8 cellular contexts compared by ENCODE assay signal in genomic region chr19:41353466-41354342, GRCh38. TPM values are rescaled to one million over a fixed set of nuclear protein-coding genes. Genes with fewer than 3 reads are reported as not detected.
A peak's percentile ranks its signal among the peaks of the same experiment; 100 is the strongest.
DNase-seq lines count a peak whose midpoint lies in the region; ATAC-seq and TF ChIP-seq lines count a peak whose summit lies in the region.

TSS of gene TGFB1 (minus strand) at chr19:41353922. CDS start at chr19:41353044, 878 bp downstream.

- H3K4me1 ChIP-seq in IMR-90 (ENCODE audit: control insufficient read depth, insufficient read depth, low read length) (no peaks in the 10 kb centered on the region), trophoblast cell (ENCODE audit: control insufficient read depth in 1 of 2, insufficient read depth in 2 of 2, low read length in 2 of 2) (peaks cover 0 to 8% of the 10 kb centered on the region in 2 experiments), tibial nerve (peaks cover 0 to 52% (median 3%) of the 10 kb centered on the region in 4 donors)

- H2BK120ac ChIP-seq in IMR-90 (ENCODE audit: low read depth, low read length) (peak within 1 kb of the TSS; percentile 71), trophoblast cell (ENCODE audit: insufficient read depth, low read length, poor library complexity) (peak within 1 kb of the TSS; percentile 67)

- H3K4ac ChIP-seq in IMR-90 (ENCODE audit: low read depth, low read length) (peak within 1 kb of the TSS; percentile 95), trophoblast cell (ENCODE audit: low read depth, low read length) (peak within 1 kb of the TSS; percentile 77)

- H2BK15ac ChIP-seq in IMR-90 (ENCODE audit: low read depth, low read length), result peak within 1 kb of the TSS; percentile 60; the same call in 1 of the 3 replicates

- H4K12ac ChIP-seq in trophoblast cell (ENCODE audit: low read depth, low read length), result peak within 1 kb of the TSS; percentile 14

- in situ Hi-C loops in IMR-90 (cut with MboI; ENCODE audit: low sequenced_read_pairs), result no loop called here

- peaks cover 81% of the 10 kb centered on the region for H3K4me1 Mint-ChIP-seq in CD4-positive, alpha-beta T cell (ENCODE audit: low read depth)
- peaks cover 59% of the 10 kb centered on the region for H3K4me1 Mint-ChIP-seq in activated naive CD8-positive, alpha-beta T cell treated with anti-CD3 and anti-CD28 coated beads, Interleukin-2, amount 10 ng/mL, durations not matched to agents 7 days and 5 days

- H2AFZ ChIP-seq in IMR-90 (replicated peaks; ENCODE audit: low read length, poor library complexity) (peak within 1 kb of the TSS; percentile 91), trophoblast cell (ENCODE audit: insufficient read depth, low read length, poor library complexity) (peak within 1 kb of the TSS; percentile 8)

- no peaks in the 10 kb centered on the region for H3K9me1 ChIP-seq in IMR-90 (ENCODE audit: insufficient read depth, low read length)

- H3K27me3 ChIP-seq in CD4-positive, alpha-beta T cell (ENCODE audit: control insufficient read depth, insufficient read depth, low read length), result no peaks in the 10 kb centered on the region
- no peaks in the 10 kb centered on the region for H3K27me3 ChIP-seq in IMR-90 (ENCODE audit: control insufficient read depth, insufficient read depth, low read length)
- peaks cover 13% of the 10 kb centered on the region for H3K27me3 ChIP-seq in trophoblast cell (ENCODE audit: insufficient read depth, low read length)
- H3K27me3 ChIP-seq in tibial nerve, result no peaks in the 10 kb centered on the region

- H3K9ac ChIP-seq in IMR-90 (ENCODE audit: low read depth, low read length) (peak within 1 kb of the TSS; percentile 90), trophoblast cell (ENCODE audit: low read length) (peak within 1 kb of the TSS; percentile 62)

- POLR2A ChIA-PET in CD4-positive, alpha-beta T cell (lab: Charles Lee), result interaction anchor here (0.7 to 9.7 kb wide), 11 partner anchors 9 to 383 kb away, joined by 3 to 148 read pairs (median 16); partner anchors contain the start of genes B9D2, DMAC2 and HNRNPUL1
- POLR2A ChIA-PET in IMR-90 (lab: Charles Lee; ENCODE audit: unreplicated experiment), result interaction anchor here (1.3 kb wide), 1 partner anchor 10 kb away, joined by 5 read pairs; the partner anchor contains the start of gene B9D2
- POLR2A ChIA-PET in activated naive CD8-positive, alpha-beta T cell treated with anti-CD3 and anti-CD28 coated beads, Interleukin-2, amount 10 ng/mL, durations not matched to agents 7 days and 5 days (lab: Charles Lee), result interaction anchor here (0.7 to 6.9 kb wide), 10 partner anchors 11 to 91 kb away, joined by 3 to 64 read pairs (median 7); partner anchors contain the start of genes B9D2 and DMAC2

- peaks cover 49% of the 10 kb centered on the region for H3K36me3 Mint-ChIP-seq in CD4-positive, alpha-beta T cell (ENCODE audit: low read depth)
- peaks cover 20% of the 10 kb centered on the region for H3K36me3 Mint-ChIP-seq in activated naive CD8-positive, alpha-beta T cell treated with anti-CD3 and anti-CD28 coated beads, Interleukin-2, amount 10 ng/mL, durations not matched to agents 7 days and 5 days

- CTCF ChIA-PET in CD4-positive, alpha-beta T cell (lab: Charles Lee), result interaction anchor here (1.3 to 4.2 kb wide), 7 partner anchors 10 to 90 kb away, joined by 3 to 30 read pairs (median 17); partner anchors contain the start of genes B9D2 and HNRNPUL1
- CTCF ChIA-PET in IMR-90 (lab: Yijun Ruan, JAX), result interaction anchor here (1.0 kb wide), 1 partner anchor 11 kb away, joined by 3 read pairs; no protein-coding TSS in a partner anchor

- peak within 1 kb of the TSS; percentile 47; the same call in 1 of the 2 replicates for H4K5ac ChIP-seq in IMR-90 (ENCODE audit: low read depth, low read length)

- peak within 1 kb of the TSS; percentile 67 for H2BK12ac ChIP-seq in trophoblast cell (ENCODE audit: low read length)

- peak; percentile 89 to 96 (median 94) for DNase-seq in CD4-positive, alpha-beta T cell
- peak; percentile 87 for DNase-seq in IMR-90
- peak; percentile 81 for DNase-seq in SW480 (ENCODE audit: low spot score)
- DNase-seq in activated naive CD8-positive, alpha-beta T cell treated with anti-CD3 and anti-CD28 coated beads, Interleukin-2, amount 10 ng/mL, durations not matched to agents 7 days and 5 days, result peak; percentile 96
- DNase-seq in Right ventricle myocardium superior, result peak; percentile 94
- peak; percentile 64 to 78 for DNase-seq in trophoblast cell
- peak; percentile 72 to 79 for DNase-seq in tibial nerve (ENCODE audit: low spot score in 2 of 2)

- intact Hi-C loops in CD4-positive, alpha-beta T cell (cut with DNase I, micrococcal nuclease), result loop anchor here (1.0 to 10.0 kb wide), 9 partner anchors 25 to 1389 kb away; partner anchors contain the start of genes BCKDHA (in 1 of the 2), ERICH4 (in 1 of the 2) and EXOSC5 (in 1 of the 2)
- intact Hi-C loops in IMR-90 (cut with micrococcal nuclease) (loop anchor here (1.0 to 5.0 kb wide), 3 partner anchors 44 to 149 kb away; partner anchors contain the start of genes BCKDHA, EXOSC5 and HNRNPUL1), Right ventricle myocardium superior (cut with DNase I) (loop anchor here (5.0 kb wide), 1 partner anchor 41 kb away; the partner anchor contains the start of gene CCDC97)

- H4K8ac ChIP-seq in IMR-90 (ENCODE audit: low read depth in 2 of 2, low read length in 2 of 2) (peak within 1 kb of the TSS; percentile 49 to 87; a peak in 2 of 4 replicates), trophoblast cell (ENCODE audit: low read depth, low read length) (peak within 1 kb of the TSS; percentile 43)

- H3K27me3 Mint-ChIP-seq in CD4-positive, alpha-beta T cell, result no peaks in the 10 kb centered on the region
- H3K27me3 Mint-ChIP-seq in activated naive CD8-positive, alpha-beta T cell treated with anti-CD3 and anti-CD28 coated beads, Interleukin-2, amount 10 ng/mL, durations not matched to agents 7 days and 5 days, result no peaks in the 10 kb centered on the region

- H3K18ac ChIP-seq in IMR-90 (ENCODE audit: low read depth, low read length) (peak within 1 kb of the TSS; percentile 58), trophoblast cell (ENCODE audit: low read length) (peak within 1 kb of the TSS; percentile 93)

- H3K4me2 ChIP-seq in IMR-90 (ENCODE audit: low read depth, low read length) (peak within 1 kb of the TSS; percentile 98), trophoblast cell (ENCODE audit: low read length) (peak within 1 kb of the TSS; percentile 75)

- peaks cover 18% of the 10 kb centered on the region for H3K79me2 ChIP-seq in trophoblast cell (ENCODE audit: control insufficient read depth, insufficient read depth, low read length, poor library complexity)

- H3K9me3 Mint-ChIP-seq in CD4-positive, alpha-beta T cell, result no peaks in the 10 kb centered on the region
- H3K9me3 Mint-ChIP-seq in activated naive CD8-positive, alpha-beta T cell treated with anti-CD3 and anti-CD28 coated beads, Interleukin-2, amount 10 ng/mL, durations not matched to agents 7 days and 5 days, result peaks cover 2% of the 10 kb centered on the region

- H3K14ac ChIP-seq in IMR-90 (replicated peaks; ENCODE audit: low read depth, low read length) (peak within 1 kb of the TSS; percentile 87), trophoblast cell (ENCODE audit: low read length) (peak within 1 kb of the TSS; percentile 86)

- peak within 1 kb of the TSS; percentile 94 for H3K27ac ChIP-seq in CD4-positive, alpha-beta T cell (ENCODE audit: low read depth, low read length)
- H3K27ac ChIP-seq in IMR-90 (ENCODE audit: insufficient read depth, low read length), result peak within 1 kb of the TSS; percentile 73
- H3K27ac ChIP-seq in trophoblast cell (ENCODE audit: low read depth, low read length), result peak within 1 kb of the TSS; percentile 70
- H3K27ac ChIP-seq in tibial nerve, result peak within 1 kb of the TSS; percentile 64 to 94 (median 80)

- ATAC-seq in CD4-positive, alpha-beta T cell (ENCODE audit: poor library complexity), result peak; percentile 60
- peak; percentile 33 for ATAC-seq in GM19467 (IDR thresholded peaks at IDR 0.05; ENCODE audit: unreplicated experiment)
- peak; percentile 78 for ATAC-seq in IMR-90 (ENCODE audit: low read depth)
- ATAC-seq in activated naive CD8-positive, alpha-beta T cell treated with anti-CD3 and anti-CD28 coated beads, Interleukin-2, amount 10 ng/mL, durations not matched to agents 7 days and 5 days (ENCODE audit: low read depth), result peak; percentile 46
- peak; percentile 77 for ATAC-seq in Right ventricle myocardium superior (ENCODE audit: poor library complexity)

- peaks cover 14 to 47% of the 10 kb centered on the region in 2 experiments; a peak in 3 of 4 replicates for H3K79me1 ChIP-seq in IMR-90 (ENCODE audit: low read depth in 1 of 2, low read length in 2 of 2)
- H3K79me1 ChIP-seq in trophoblast cell (ENCODE audit: low read length), result peaks cover 26% of the 10 kb centered on the region

- peak within 1 kb of the TSS; percentile 98 for H2AK9ac ChIP-seq in IMR-90 (replicated peaks; ENCODE audit: low read depth, low read length, poor library complexity)

- H4K20me1 ChIP-seq in IMR-90 (ENCODE audit: insufficient read depth, low read length), result peaks cover 44% of the 10 kb centered on the region

- no peaks in the 10 kb centered on the region for H3K9me3 ChIP-seq in CD4-positive, alpha-beta T cell (ENCODE audit: control insufficient read depth, low read length)
- H3K9me3 ChIP-seq in IMR-90 (ENCODE audit: control insufficient read depth, insufficient read depth, low read length) (no peaks in the 10 kb centered on the region), trophoblast cell (ENCODE audit: insufficient read depth, low read depth, low read length) (peaks cover 6% of the 10 kb centered on the region), tibial nerve (no peaks in the 10 kb centered on the region)

- H3K56ac ChIP-seq in IMR-90 (ENCODE audit: extremely low read depth, insufficient read depth, low read length), result peak within 1 kb of the TSS; percentile 72

- H3K36me3 ChIP-seq in IMR-90 (ENCODE audit: control insufficient read depth, insufficient read depth, low read length) (no peaks in the 10 kb centered on the region), trophoblast cell (ENCODE audit: control insufficient read depth in 1 of 2, insufficient read depth in 2 of 2, low read length in 2 of 2) (no peaks in the 10 kb centered on the region), tibial nerve (no peaks in the 10 kb centered on the region)

- peak within 1 kb of the TSS; percentile 94 for H3K4me3 Mint-ChIP-seq in CD4-positive, alpha-beta T cell
- H3K4me3 Mint-ChIP-seq in activated naive CD8-positive, alpha-beta T cell treated with anti-CD3 and anti-CD28 coated beads, Interleukin-2, amount 10 ng/mL, durations not matched to agents 7 days and 5 days, result peak within 1 kb of the TSS; percentile 97

- no peak within 1 kb of the TSS; the same call in 1 of the 2 replicates for H2BK20ac ChIP-seq in IMR-90 (ENCODE audit: low read depth, low read length)

- TF ChIP-seq EP300 in tibial nerve (IDR thresholded peaks at IDR 0.05), result peak in 1 of 2 donors; percentile 53

- WGBS in IMR-90 (ENCODE audit: extremely low coverage in 2 of 2, insufficient read length in 1 of 2), 2 experiments, result 1% methylated on average over 23 of the region's 78 CpGs; no CpG with 5 or more reads in 1 of the 2 experiments
- WGBS in trophoblast cell (ENCODE audit: extremely low coverage, insufficient coverage, insufficient read length), result no CpG with 5 or more reads among the region's 78 CpGs
- WGBS in tibial nerve, 2 donors, result 1% methylated on average over 46 to 55 of the region's 78 CpGs

- H2BK5ac ChIP-seq in IMR-90 (ENCODE audit: low read depth, low read length, poor library complexity, severe bottlenecking) (peak within 1 kb of the TSS; percentile 48), trophoblast cell (ENCODE audit: low read depth, low read length, poor library complexity) (peak within 1 kb of the TSS; percentile 29)

- H2AK5ac ChIP-seq in IMR-90 (ENCODE audit: low read depth, low read length), result peak within 1 kb of the TSS; percentile 86
- H2AK5ac ChIP-seq in trophoblast cell (ENCODE audit: low read length), result peak within 1 kb of the TSS; percentile 37

- TF ChIP-seq POLR2A in IMR-90 (IDR thresholded peaks at IDR 0.05; ENCODE audit: low read depth, low read length) (peak; percentile 85), tibial nerve (IDR thresholded peaks at IDR 0.05) (peak in 1 of 2 donors; percentile 51)

- dilution Hi-C loops in IMR-90 (cut with HindIII; ENCODE audit: low sequenced_read_pairs, unreplicated experiment), result no loop called here

- peak within 1 kb of the TSS; percentile 94; the same call in 1 of the 2 replicates for H3K23ac ChIP-seq in IMR-90 (ENCODE audit: low read depth, low read length)
- H3K23ac ChIP-seq in trophoblast cell (ENCODE audit: low read length), result no peak within 1 kb of the TSS

- peak; percentile 52 for TF ChIP-seq RAD21 in IMR-90 (IDR thresholded peaks at IDR 0.05; ENCODE audit: low read length)

- peak; percentile 80 for TF ChIP-seq CTCF in CD4-positive, alpha-beta T cell (IDR thresholded peaks at IDR 0.05)
- peak; percentile 89 for TF ChIP-seq CTCF in IMR-90 (conservative IDR thresholded peaks at IDR 0.05; ENCODE audit: low read depth, low read length)
- peak; percentile 89 to 94 (median 93) for TF ChIP-seq CTCF in tibial nerve (IDR thresholded peaks at IDR 0.05)

- peak within 1 kb of the TSS; percentile 76 for H3K4me3 ChIP-seq in IMR-90 (ENCODE audit: insufficient read depth, low read depth, low read length)
- H3K4me3 ChIP-seq in trophoblast cell (ENCODE audit: low read depth, low read length), result peak within 1 kb of the TSS; percentile 82
- peak within 1 kb of the TSS; percentile 60 to 88 (median 76) for H3K4me3 ChIP-seq in tibial nerve

- peak within 1 kb of the TSS; percentile 93 for H3K27ac Mint-ChIP-seq in CD4-positive, alpha-beta T cell
- peak within 1 kb of the TSS; percentile 97 for H3K27ac Mint-ChIP-seq in activated naive CD8-positive, alpha-beta T cell treated with anti-CD3 and anti-CD28 coated beads, Interleukin-2, amount 10 ng/mL, durations not matched to agents 7 days and 5 days

- BruUV-seq in IMR-90 (replicated peaks; lab: Mats Ljungman, UMichigan), result TSS peak; percentile 97

- peak within 1 kb of the TSS; percentile 71 for H4K91ac ChIP-seq in IMR-90 (ENCODE audit: insufficient read depth, low read depth, low read length)
- H4K91ac ChIP-seq in trophoblast cell (ENCODE audit: low read depth, low read length), result peak within 1 kb of the TSS; percentile 86

RNA-seq across cellular contexts. Expression of gene TGFB1, which starts in this region (rescaled TPM):
- 100 to 1,000 TPM; 406 to 416 TPM for total RNA-seq in CD4-positive, alpha-beta T cell
- 3.2 and 3.9 TPM in 2 replicates for total RNA-seq in IMR-90 (2012; rRNA removed)
- 26.7 and 27.8 TPM in 2 replicates for polyA plus RNA-seq in IMR-90 (2012; rRNA removed)
- polyA plus RNA-seq in IMR-90 (2012; cell fraction: cytosol; rRNA removed), result 26.6 and 36.6 TPM in 2 replicates
- polyA plus RNA-seq in IMR-90 (2012; cell fraction: nucleus; rRNA removed; ENCODE audit: low replicate concordance), result 47.5 and 90.5 TPM in 2 replicates
- total RNA-seq in activated naive CD8-positive, alpha-beta T cell treated with anti-CD3 and anti-CD28 coated beads, Interleukin-2, amount 10 ng/mL, durations not matched to agents 7 days and 5 days, result 100 to 1,000 TPM; 172 to 179 TPM
- total RNA-seq in Right ventricle myocardium superior, result 13.1 TPM
- polyA plus RNA-seq in trophoblast cell (2013), result 140 and 142 TPM in 2 replicates
- 10 to 100 TPM; 14.6 to 31.8 (median 23.9) TPM for total RNA-seq in tibial nerve

Comparison
In these comparisons a context has a peak if more than half of its experiments do, and no peak if none do; other contexts are left out.
1. Peak in every context shown above with its lines: DNase-seq, ATAC-seq, H3K4me3 ChIP-seq and H3K27ac ChIP-seq.
2. RNA of gene TGFB1 (total RNA-seq): 406 to 416 TPM in CD4-positive, alpha-beta T cell and 172 to 179 TPM in activated naive CD8-positive, alpha-beta T cell treated with anti-CD3 and anti-CD28 coated beads, Interleukin-2, amount 10 ng/mL, durations not matched to agents 7 days and 5 days; 14.6 to 31.8 TPM in tibial nerve, 13.1 TPM in Right ventricle myocardium superior (single experiment) and 3.2 to 3.9 TPM in IMR-90; every median in the first group is over 4 times any median in the second.